1 cellular context compared by ENCODE assay signal in genomic region chr3:19931767-19932188, GRCh38.
TF ChIP-seq lines count a peak whose summit lies in the region.

No MANE protein-coding gene starts in this region.

TF ChIP-seq in K562, 482 proteins besides CTCF, POLR2A, EP300 and RAD21 (continued from another document and continues in another):
- TF ChIP-seq BRF1 (IDR thresholded peaks at IDR 0.05; ENCODE audit: borderline replicate concordance, extremely low read depth, insufficient read length) (no peak), ZNF780A (CRISPR knock-in tag; IDR thresholded peaks at IDR 0.05) (no peak), ELF1 (tag; IDR thresholded peaks at IDR 0.05) (no peak), ZFP30 (CRISPR knock-in tag; IDR thresholded peaks at IDR 0.05; ENCODE audit: borderline replicate concordance) (no peak), HDGF (IDR thresholded peaks at IDR 0.05) (no peak), E2F6 (IDR thresholded peaks at IDR 0.05; ENCODE audit: borderline replicate concordance in 1 of 2, extremely low read depth in 1 of 2, insufficient read depth in 1 of 2, insufficient read length in 1 of 2, low read depth in 1 of 2, low read length in 1 of 2, poor library complexity in 1 of 2, severe bottlenecking in 1 of 2) (no peak), SNRNP70 (optimal IDR thresholded peaks at IDR 0.05; ENCODE audit: low read depth, low read length) (no peak), CCAR2 (IDR thresholded peaks at IDR 0.05; ENCODE audit: low read depth, low read length) (no peak), ZNF311 (CRISPR knock-in tag; IDR thresholded peaks at IDR 0.05) (no peak), U2AF1 (optimal IDR thresholded peaks at IDR 0.05; ENCODE audit: low read depth, low read length) (no peak), POLR2AphosphoS2 (IDR thresholded peaks at IDR 0.05; ENCODE audit: low read length) (no peak), XRCC4 (IDR thresholded peaks at IDR 0.05; ENCODE audit: extremely low read depth, insufficient read depth, insufficient read length) (no peak), FOXJ2 (tag; IDR thresholded peaks at IDR 0.05) (peak; percentile 78), NFIX (CRISPR knock-in tag; IDR thresholded peaks at IDR 0.05; ENCODE audit: low read depth) (no peak), MBD1 (CRISPR knock-in tag; IDR thresholded peaks at IDR 0.05) (no peak), NFXL1 (CRISPR knock-in tag; IDR thresholded peaks at IDR 0.05) (no peak), ETS1 (conservative IDR thresholded peaks at IDR 0.05; ENCODE audit: control insufficient read depth, low read depth, low read length) (no peak), SFPQ (IDR thresholded peaks at IDR 0.05; ENCODE audit: low read depth, low read length) (no peak), MLLT1 (IDR thresholded peaks at IDR 0.05) (no peak), CTCFL (IDR thresholded peaks at IDR 0.05; ENCODE audit: borderline replicate concordance, insufficient read depth, low read depth, low read length, poor library complexity, severe bottlenecking) (no peak), CREB5 (CRISPR knock-in tag; IDR thresholded peaks at IDR 0.05) (no peak), SMC3 (conservative IDR thresholded peaks at IDR 0.05; ENCODE audit: insufficient read depth, low read depth, low read length) (no peak), JUNB (CRISPR knock-in tag; conservative IDR thresholded peaks at IDR 0.05) (0 out of 2 replicates have a peak, but pooled peaks have one; percentile 17), ZNF347 (CRISPR knock-in tag; IDR thresholded peaks at IDR 0.05; ENCODE audit: low read depth) (no peak), ZNF668 (CRISPR knock-in tag; IDR thresholded peaks at IDR 0.05) (0 out of 2 replicates have a peak, but pooled peaks have one; percentile 1), CC2D1A (IDR thresholded peaks at IDR 0.05) (0 out of 2 replicates have a peak, but pooled peaks have one; percentile 36), ZNF184 (CRISPR knock-in tag; IDR thresholded peaks at IDR 0.05) (no peak), CXXC5 (CRISPR knock-in tag; IDR thresholded peaks at IDR 0.05) (peak; percentile 18), MEIS2 (IDR thresholded peaks at IDR 0.05; ENCODE audit: partially characterized antibody) (peak; percentile 78), SPI1 (IDR thresholded peaks at IDR 0.05; ENCODE audit: borderline replicate concordance, low read depth, low read length) (no peak), FIP1L1 (IDR thresholded peaks at IDR 0.05; ENCODE audit: low read depth, low read length, poor library complexity, severe bottlenecking) (no peak), ZNF134 (CRISPR knock-in tag; conservative IDR thresholded peaks at IDR 0.05) (no peak), GABPB2 (CRISPR knock-in tag; conservative IDR thresholded peaks at IDR 0.05) (no peak), ZNF140 (CRISPR knock-in tag; IDR thresholded peaks at IDR 0.05) (no peak), ADNP (tag; IDR thresholded peaks at IDR 0.05) (no peak), ZNF76 (CRISPR knock-in tag; IDR thresholded peaks at IDR 0.05; ENCODE audit: borderline replicate concordance) (no peak), TBL1XR1 (IDR thresholded peaks at IDR 0.05; ENCODE audit: low read length in 2 of 2) (no peak), E2F3 (CRISPR knock-in tag; IDR thresholded peaks at IDR 0.05) (no peak), GTF2F1 (IDR thresholded peaks at IDR 0.05; ENCODE audit: low read depth, low read length) (no peak), SUPT5H (IDR thresholded peaks at IDR 0.05) (no peak), SRF (CRISPR knock-in tag; IDR thresholded peaks at IDR 0.05) (no peak), MTF1 (CRISPR knock-in tag; IDR thresholded peaks at IDR 0.05; ENCODE audit: borderline replicate concordance) (no peak), ZNF408 (CRISPR knock-in tag; IDR thresholded peaks at IDR 0.05; ENCODE audit: low read depth) (no peak), ZNF395 (CRISPR knock-in tag; IDR thresholded peaks at IDR 0.05) (no peak), NCOA6 (IDR thresholded peaks at IDR 0.05) (no peak), HEY1 (CRISPR knock-in tag; IDR thresholded peaks at IDR 0.05; ENCODE audit: borderline replicate concordance) (no peak), NR0B1 (IDR thresholded peaks at IDR 0.05; ENCODE audit: partially characterized antibody) (no peak), ETV1 (tag; conservative IDR thresholded peaks at IDR 0.05; ENCODE audit: low read depth) (no peak), NCOA4 (IDR thresholded peaks at IDR 0.05; ENCODE audit: partially characterized antibody) (no peak), NFYB (IDR thresholded peaks at IDR 0.05; ENCODE audit: extremely low read depth, insufficient read length) (no peak)
